Comparison of ENCODE assay signal across 17 cellular contexts in the genomic region with DNA sequence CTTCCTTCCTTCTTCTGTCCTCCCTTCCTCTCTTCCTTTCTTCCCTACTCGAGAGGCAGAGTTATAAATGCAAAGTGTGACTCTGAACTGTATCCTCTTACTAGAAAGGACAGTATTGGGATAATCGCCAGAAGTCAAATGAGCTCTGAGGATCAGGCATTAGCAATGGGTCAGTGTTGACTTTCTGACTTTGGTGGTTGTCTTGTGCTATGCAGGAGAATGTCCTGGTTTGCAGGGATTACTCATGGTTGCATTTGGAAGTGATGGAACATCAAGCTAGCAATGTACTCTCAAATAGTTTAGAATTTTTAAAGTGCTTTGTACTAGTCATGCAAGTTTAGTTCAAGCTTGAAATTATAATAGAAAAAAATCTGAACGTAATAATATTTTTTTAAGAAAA.
"Had no signal": no experiment of that assay in that cellular context is flagged by ENCODE, and none has a peak within 500 bp of the region (broad histone marks: within the 10 kb centered on the region; RNA-seq: fewer than 3 reads in every experiment).

No MANE protein-coding gene starts in this region.

- H3K4me1 ChIP-seq: body of pancreas, gastroesophageal sphincter, lower lobe of right lung, psoas muscle, right lobe of liver, thyroid gland had no signal

- H3K27me3 ChIP-seq: body of pancreas, gastroesophageal sphincter, heart right ventricle, right lobe of liver, thyroid gland had no signal

- ATAC-seq: body of pancreas; effector memory CD8-positive, alpha-beta T cell; gastroesophageal sphincter; heart right ventricle; left colon; psoas muscle had no signal

- H3K4me3 ChIP-seq: body of pancreas, gastroesophageal sphincter, heart right ventricle, lower lobe of right lung, psoas muscle, right lobe of liver, thyroid gland had no signal

- H3K9me3 ChIP-seq: body of pancreas, gastroesophageal sphincter, lower lobe of right lung, psoas muscle, right lobe of liver, thyroid gland had no signal

- H3K36me3 ChIP-seq: gastroesophageal sphincter, heart right ventricle, lower lobe of right lung, right lobe of liver, thyroid gland had no signal

- H3K27ac ChIP-seq: body of pancreas, epithelial cell of prostate, gastroesophageal sphincter, heart right ventricle, lower lobe of right lung, psoas muscle, right lobe of liver, thyroid gland had no signal

- DNase-seq: activated CD4-positive, alpha-beta T cell treated with anti-CD3 and anti-CD28 coated beads, Interleukin-2, amount 10 ng/mL, durations not matched to agents 7 days and 5 days; activated CD4-positive, CD25-positive, alpha-beta regulatory T cell; activated CD8-positive, alpha-beta memory T cell treated with anti-CD3 and anti-CD28 coated beads, Interleukin-2, amount 50 U/mL, for 48 hours; activated naive CD4-positive, alpha-beta T cell; body of pancreas; dermis blood vessel endothelial cell; effector memory CD8-positive, alpha-beta T cell; heart right ventricle; left colon; lower lobe of right lung; psoas muscle; right lobe of liver; stimulated activated CD4-positive, alpha-beta T cell treated with anti-CD3 and anti-CD28 coated beads, Interleukin-2, amount 100 ng/mL, for 24 hours; SW 1271; thyroid gland had no signal
